Comparison of ENCODE assay signal across 12 cellular contexts in the genomic region with DNA sequence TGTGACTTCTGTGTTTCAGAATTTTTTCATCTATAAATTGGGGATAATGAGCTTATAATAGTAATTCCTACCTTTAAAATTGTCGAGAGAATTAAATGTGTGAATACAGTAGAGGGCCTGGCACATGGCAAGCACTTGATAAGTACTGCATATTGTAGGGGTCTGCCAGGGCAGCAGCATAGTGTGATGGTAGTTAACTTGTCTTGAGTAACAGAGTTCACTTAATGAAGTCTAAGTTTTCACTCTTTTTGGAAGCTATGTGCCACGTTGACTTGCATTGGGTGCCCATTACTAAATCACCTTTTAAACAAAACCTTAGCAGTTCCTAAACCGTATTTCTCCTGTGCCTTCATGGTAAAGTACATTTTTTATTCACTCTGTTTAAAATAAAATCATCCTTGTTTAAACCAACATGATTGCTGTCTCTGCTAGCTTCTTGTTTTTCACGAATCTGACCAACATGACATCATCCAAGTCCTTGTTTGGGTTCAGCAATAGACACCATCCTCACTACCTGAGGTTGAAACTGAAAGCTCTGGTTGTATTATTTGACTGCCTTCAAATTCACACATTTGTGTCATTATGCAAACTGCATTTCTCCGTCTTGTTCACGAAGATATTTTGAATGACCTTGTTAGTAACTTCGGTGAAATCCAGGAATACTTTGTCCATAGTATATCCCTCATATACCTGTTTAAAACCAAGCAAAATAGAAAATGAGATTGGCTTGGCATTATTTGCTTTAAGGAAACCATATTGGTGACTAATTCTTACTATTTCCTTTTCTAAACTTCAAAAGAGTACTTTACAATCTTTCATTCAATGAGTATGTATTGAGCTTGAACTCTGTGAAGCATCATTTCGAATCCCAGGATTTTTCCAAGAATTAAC.
DNase-seq lines count a peak whose midpoint lies in the region; ATAC-seq and TF ChIP-seq lines count a peak whose summit lies in the region.
"Had no signal": no experiment of that assay in that cellular context is flagged by ENCODE, and none has a peak within 500 bp of the region (broad histone marks: within the 10 kb centered on the region; RNA-seq: fewer than 3 reads in every experiment).

No MANE protein-coding gene starts in this region.

- peak overlapping the region; percentile 22 for H3K27ac Mint-ChIP-seq in chondrocyte (ENCODE audit: unreplicated experiment)
- H3K27ac Mint-ChIP-seq in CD8-positive, alpha-beta memory T cell = no peak overlapping the region
- H3K27ac Mint-ChIP-seq: naive thymus-derived CD8-positive, alpha-beta T cell had no signal

- H3K9me3 Mint-ChIP-seq in chondrocyte (ENCODE audit: low read depth) = peaks cover 8% of the 10 kb centered on the region
- H3K9me3 Mint-ChIP-seq in CD8-positive, alpha-beta memory T cell = peaks cover 0 to 10% (median 6%) of the 10 kb centered on the region in 5 donors
- H3K9me3 Mint-ChIP-seq: naive thymus-derived CD8-positive, alpha-beta T cell had no signal

- DNase-seq in chondrocyte (ENCODE audit: low spot score) (no peak), left ventricle myocardium inferior (no peak), coronary artery (ENCODE audit: low spot score) (no peak)
- no peak for DNase-seq in CD8-positive, alpha-beta memory T cell
- DNase-seq: naive thymus-derived CD8-positive, alpha-beta T cell; NCI-H1105 treated with DMSO at 0.1 percent for 48 hours had no signal

- CTCF ChIA-PET in CD8-positive, alpha-beta memory T cell (lab: Charles Lee) = no interaction called here

- H3K36me3 ChIP-seq in left ventricle myocardium inferior = no peaks in the 10 kb centered on the region
- no peaks in the 10 kb centered on the region for H3K36me3 ChIP-seq in CD8-positive, alpha-beta memory T cell (ENCODE audit: insufficient read depth, low read length)
- H3K36me3 ChIP-seq: HAP-1, thoracic aorta had no signal

- H3K27ac ChIP-seq in left ventricle myocardium inferior (replicated peaks) (no peak overlapping the region), coronary artery (no peak overlapping the region)
- no peak overlapping the region for H3K27ac ChIP-seq in CD8-positive, alpha-beta memory T cell (ENCODE audit: low read depth, low read length)
- H3K27ac ChIP-seq: epithelial cell of prostate, thoracic aorta had no signal

- intact Hi-C loops in left ventricle myocardium inferior (cut with micrococcal nuclease) = no loop called here

- H3K27me3 ChIP-seq in left ventricle myocardium inferior (ENCODE audit: low read depth) = no peaks in the 10 kb centered on the region
- H3K27me3 ChIP-seq in CD8-positive, alpha-beta memory T cell (ENCODE audit: insufficient read depth, low read length, poor library complexity, severe bottlenecking) = no peaks in the 10 kb centered on the region

- ATAC-seq in GM19025 (IDR thresholded peaks at IDR 0.05; ENCODE audit: low read depth, unreplicated experiment) = peak; percentile 96
- peak; percentile 99 for ATAC-seq in GM21576 (IDR thresholded peaks at IDR 0.05; ENCODE audit: unreplicated experiment)
- peak; percentile 92 for ATAC-seq in HG03135 (IDR thresholded peaks at IDR 0.05; ENCODE audit: unreplicated experiment)
- ATAC-seq: naive thymus-derived CD8-positive, alpha-beta T cell had no signal

- peaks cover 49% of the 10 kb centered on the region for H3K4me1 Mint-ChIP-seq in chondrocyte (ENCODE audit: low read depth)
- no peaks in the 10 kb centered on the region for H3K4me1 Mint-ChIP-seq in CD8-positive, alpha-beta memory T cell
- H3K4me1 Mint-ChIP-seq: naive thymus-derived CD8-positive, alpha-beta T cell had no signal

- no peak for TF ChIP-seq CTCF in chondrocyte (IDR thresholded peaks at IDR 0.05)
- no peak for TF ChIP-seq CTCF in left ventricle myocardium inferior (IDR thresholded peaks at IDR 0.05; ENCODE audit: borderline replicate concordance)
- no peak for TF ChIP-seq CTCF in coronary artery (IDR thresholded peaks at IDR 0.05)

- H3K4me1 ChIP-seq in left ventricle myocardium inferior = no peaks in the 10 kb centered on the region
- H3K4me1 ChIP-seq in CD8-positive, alpha-beta memory T cell (ENCODE audit: insufficient read depth, low read length) = no peaks in the 10 kb centered on the region
- H3K4me1 ChIP-seq: HAP-1 had no signal

- no peak overlapping the region for H3K4me3 ChIP-seq in left ventricle myocardium inferior
- no peak overlapping the region for H3K4me3 ChIP-seq in coronary artery
- H3K4me3 ChIP-seq in CD8-positive, alpha-beta memory T cell (ENCODE audit: low read length) = no peak overlapping the region
- H3K4me3 ChIP-seq: HAP-1, thoracic aorta had no signal

- POLR2A ChIA-PET in CD8-positive, alpha-beta memory T cell (lab: Charles Lee) = no interaction called here

- no peaks in the 10 kb centered on the region for H3K27me3 Mint-ChIP-seq in chondrocyte (ENCODE audit: low read depth)
- no peaks in the 10 kb centered on the region for H3K27me3 Mint-ChIP-seq in CD8-positive, alpha-beta memory T cell
- H3K27me3 Mint-ChIP-seq: naive thymus-derived CD8-positive, alpha-beta T cell had no signal

- peaks cover 5% of the 10 kb centered on the region for H3K36me3 Mint-ChIP-seq in chondrocyte (ENCODE audit: low read depth)
- H3K36me3 Mint-ChIP-seq in CD8-positive, alpha-beta memory T cell = no peaks in the 10 kb centered on the region
- H3K36me3 Mint-ChIP-seq: naive thymus-derived CD8-positive, alpha-beta T cell had no signal

- no peaks in the 10 kb centered on the region for H3K9me3 ChIP-seq in left ventricle myocardium inferior (replicated peaks)
- H3K9me3 ChIP-seq in CD8-positive, alpha-beta memory T cell (ENCODE audit: low read length) = no peaks in the 10 kb centered on the region
- H3K9me3 ChIP-seq: HAP-1, thoracic aorta had no signal

- no peak overlapping the region for H3K4me3 Mint-ChIP-seq in chondrocyte (ENCODE audit: unreplicated experiment)
- H3K4me3 Mint-ChIP-seq in CD8-positive, alpha-beta memory T cell = no peak overlapping the region
- H3K4me3 Mint-ChIP-seq: naive thymus-derived CD8-positive, alpha-beta T cell had no signal
